31 cellular contexts compared by ENCODE assay signal in genomic region chr18:67938691-67939090, GRCh38.
DNase-seq lines count a peak whose midpoint lies in the region; ATAC-seq, FAIRE-seq and TF ChIP-seq lines count a peak whose summit lies in the region.
"Had no signal": no experiment of that assay in that cellular context is flagged by ENCODE, and none has a peak within 500 bp of the region (broad histone marks: within the 10 kb centered on the region; RNA-seq: fewer than 3 reads in every experiment).

No MANE protein-coding gene starts in this region.

- FAIRE-seq in bronchial epithelial cell (lab: Jason Lieb, UNC), result no peak
- FAIRE-seq: astrocyte, GM12892, HTR-8/SVneo had no signal

- H3K27ac ChIP-seq in GM23248, result no peak overlapping the region
- H3K27ac ChIP-seq: C4-2B, esophagus squamous epithelium, heart right ventricle, parathyroid adenoma, PC-9, spleen, transverse colon, VCaP had no signal

- H3K9me2 ChIP-seq in GM23248 (ENCODE audit: insufficient read depth), result no peaks in the 10 kb centered on the region

- 0 out of 2 replicates have a peak, but pooled peaks cover 6% of the 10 kb centered on the region for H3K4me1 ChIP-seq in GM23248 (ENCODE audit: insufficient read depth)
- H3K4me1 ChIP-seq: esophagus squamous epithelium, heart right ventricle, parathyroid adenoma, spleen, transverse colon had no signal

- in situ Hi-C loops in GM23248 (cut with MboI), result no loop called here

- H3K27me3 ChIP-seq in GM23248 (replicated peaks; ENCODE audit: insufficient read depth), result no peaks in the 10 kb centered on the region
- no peaks in the 10 kb centered on the region for H3K27me3 ChIP-seq in bronchial epithelial cell (ENCODE audit: control insufficient read depth, insufficient read depth, low read length)
- H3K27me3 ChIP-seq: esophagus squamous epithelium, heart right ventricle, spleen, transverse colon had no signal

- H3K4me2 ChIP-seq in GM23248 (ENCODE audit: unreplicated experiment), result no peak overlapping the region
- H3K4me2 ChIP-seq: PC-9 had no signal

- H3K4me3 ChIP-seq in AG09309 (ENCODE audit: control insufficient read depth, low read depth, low read length) (no peak overlapping the region), GM23248 (no peak overlapping the region), bronchial epithelial cell (ENCODE audit: low read depth, low read length) (no peak overlapping the region), foreskin fibroblast (ENCODE audit: low read depth in 1 of 2, low read length in 2 of 2) (no peak overlapping the region)
- H3K4me3 ChIP-seq: esophagus squamous epithelium, heart right ventricle, PC-9, spleen, transverse colon had no signal

- TF ChIP-seq CTCF in AG09309 (IDR thresholded peaks at IDR 0.05; ENCODE audit: control insufficient read depth, insufficient read depth, low read depth, low read length, missing control alignments) (no peak), bronchial epithelial cell (IDR thresholded peaks at IDR 0.05; ENCODE audit: insufficient read depth, low read length, severe bottlenecking) (no peak), foreskin fibroblast (IDR thresholded peaks at IDR 0.05; ENCODE audit: low read depth, low read length) (no peak)

- DNase-seq in AG09309 (ENCODE audit: low read depth), result peak; percentile 10
- DNase-seq in GM23248, result peak; percentile 41
- DNase-seq in bronchial epithelial cell (ENCODE audit: low read depth), result peak; percentile 2
- peak; percentile 45 to 51 for DNase-seq in foreskin fibroblast
- DNase-seq in DMS79 treated with DMSO at 0.1 percent for 48 hours (lab: John Stamatoyannopoulos, UW), result no peak
- DNase-seq in sciatic nerve (ENCODE audit: low spot score), result no peak
- DNase-seq: activated CD4-positive, alpha-beta T cell treated with anti-CD3 and anti-CD28 coated beads for 4 hours; activated effector memory CD4-positive, alpha-beta T cell treated with Interleukin-2 at 50 U/mL for 16 hours; activated T-cell treated with anti-CD3 and anti-CD28 coated beads for 4 hours; central memory CD4-positive, alpha-beta T cell; dermis blood vessel endothelial cell; DND-41; esophagus squamous epithelium; heart right ventricle; KG1; left colon; NCI-H2171; NCI-H510A treated with DMSO at 0.1 percent for 48 hours; PC-9; spleen; T-helper 9 cell; transverse colon had no signal

- H3K36me3 ChIP-seq in GM23248 (ENCODE audit: low read depth) (no peaks in the 10 kb centered on the region), bronchial epithelial cell (ENCODE audit: control insufficient read depth, insufficient read depth, low read length) (no peaks in the 10 kb centered on the region)
- H3K36me3 ChIP-seq: esophagus squamous epithelium, heart right ventricle, spleen, transverse colon had no signal

- no peak overlapping the region for H3K9ac ChIP-seq in GM23248
- H3K9ac ChIP-seq: parathyroid adenoma had no signal

- ATAC-seq in sciatic nerve, result no peak
- ATAC-seq in HG03469 (IDR thresholded peaks at IDR 0.05; ENCODE audit: unreplicated experiment), result no peak
- ATAC-seq in HG02973 (IDR thresholded peaks at IDR 0.05; ENCODE audit: unreplicated experiment), result no peak
- ATAC-seq: heart right ventricle, left colon, Right ventricle myocardium inferior had no signal

- H3F3A ChIP-seq in GM23248 (ENCODE audit: insufficient read depth), result 0 out of 2 replicates have a peak, but pooled peaks cover 5% of the 10 kb centered on the region

- H2AFZ ChIP-seq in GM23248, result no peak overlapping the region
- H2AFZ ChIP-seq: parathyroid adenoma, PC-9 had no signal

- H3K79me2 ChIP-seq in GM23248 (ENCODE audit: insufficient read depth), result no peaks in the 10 kb centered on the region
- H3K79me2 ChIP-seq: parathyroid adenoma had no signal

- no peaks in the 10 kb centered on the region for H4K20me1 ChIP-seq in GM23248 (ENCODE audit: insufficient read depth)

- intact Hi-C loops in sciatic nerve (cut with DNase I), result no loop called here

- 22 to 25% methylated on average over 3 of the region's 3 CpGs for WGBS in GM23248 (ENCODE audit: low coverage in 1 of 2, low lambda C conversion rate in 2 of 2, missing lambda C conversion rate in 2 of 2), 2 experiments

- H3K9me3 ChIP-seq in GM23248 (ENCODE audit: low read depth), result no peaks in the 10 kb centered on the region
- H3K9me3 ChIP-seq: esophagus squamous epithelium, spleen, transverse colon had no signal

Comparison
In these comparisons a context has a peak if more than half of its experiments do, and no peak if none do; other contexts are left out.
1. DNase-seq: peak in AG09309 (single experiment), GM23248 (single experiment), bronchial epithelial cell (single experiment) and foreskin fibroblast (2 of 2); none in DMS79 treated with DMSO at 0.1 percent for 48 hours (single experiment) and sciatic nerve (single experiment).